Comparison of ENCODE assay signal across 8 cellular contexts in genomic region chr11:71453911-71454304, GRCh38. TPM values are rescaled to one million over a fixed set of nuclear protein-coding genes. Genes with fewer than 3 reads are reported as not detected.
A peak's percentile ranks its signal among the peaks of the same experiment; 100 is the strongest.
DNase-seq lines count a peak whose midpoint lies in the region; ATAC-seq and TF ChIP-seq lines count a peak whose summit lies in the region.

No MANE protein-coding gene starts in this region.

- CTCF ChIA-PET in AG04450 (lab: Charles Lee): no interaction called here

- H3K27ac Mint-ChIP-seq in central memory CD8-positive, alpha-beta T cell (ENCODE audit: low read depth): peak overlapping the region; percentile 75

- POLR2A ChIA-PET in AG04450 (lab: Yijun Ruan, JAX): no interaction called here

- H3K9me3 ChIP-seq in AG04450 (ENCODE audit: control insufficient read depth, insufficient read depth, low read length) (peaks cover 4% of the 10 kb centered on the region; the same call in 1 of the 2 replicates), HUES64 (ENCODE audit: insufficient read depth, low read depth, low read length) (no peaks in the 10 kb centered on the region), muscle layer of duodenum (ENCODE audit: control insufficient read depth in 1 of 2, low read length in 2 of 2) (no peaks in the 10 kb centered on the region)

- peak overlapping the region; percentile 95 for H3K4me3 ChIP-seq in AG04450 (ENCODE audit: low read depth, low read length)
- peak overlapping the region; percentile 86 for H3K4me3 ChIP-seq in HUES64 (ENCODE audit: low read length)
- H3K4me3 ChIP-seq in muscle layer of duodenum (ENCODE audit: low read depth in 1 of 2, low read length in 2 of 2): peak overlapping the region; percentile 92 to 97

- peak overlapping the region; percentile 70 for H3K9ac ChIP-seq in HUES64 (ENCODE audit: low read depth, low read length)

- no peaks in the 10 kb centered on the region for H3K9me3 Mint-ChIP-seq in central memory CD8-positive, alpha-beta T cell

- no peaks in the 10 kb centered on the region for H3K27me3 Mint-ChIP-seq in central memory CD8-positive, alpha-beta T cell

- peaks cover 31% of the 10 kb centered on the region for H3K36me3 ChIP-seq in HUES64 (ENCODE audit: insufficient read depth, low read length)
- peaks cover 37 to 39% of the 10 kb centered on the region in 2 donors for H3K36me3 ChIP-seq in muscle layer of duodenum (ENCODE audit: control insufficient read depth in 1 of 2, insufficient read depth in 2 of 2, low read length in 2 of 2)

- peaks cover 34% of the 10 kb centered on the region for H3K36me3 Mint-ChIP-seq in central memory CD8-positive, alpha-beta T cell (ENCODE audit: insufficient read depth)

- H3K4me3 Mint-ChIP-seq in central memory CD8-positive, alpha-beta T cell: peak overlapping the region; percentile 88

- H3K4me1 Mint-ChIP-seq in central memory CD8-positive, alpha-beta T cell: peaks cover 70% of the 10 kb centered on the region

- H3K4me1 ChIP-seq in HUES64 (ENCODE audit: insufficient read depth, low read length): peaks cover 15% of the 10 kb centered on the region
- peaks cover 5 to 26% of the 10 kb centered on the region in 2 donors for H3K4me1 ChIP-seq in muscle layer of duodenum (ENCODE audit: control insufficient read depth in 1 of 2, insufficient read depth in 2 of 2, low read length in 2 of 2)

- 86% methylated on average over 6 of the region's 7 CpGs for WGBS in HUES64

- TF ChIP-seq CTCF in AG04450 (IDR thresholded peaks at IDR 0.05; ENCODE audit: low read depth, low read length): no peak

- no peak overlapping the region for H3K27ac ChIP-seq in AG04450 (ENCODE audit: low read depth, low read length)
- no peak overlapping the region for H3K27ac ChIP-seq in HUES64 (ENCODE audit: low read depth, low read length)
- H3K27ac ChIP-seq in muscle layer of duodenum (ENCODE audit: low read length): peak overlapping the region; percentile 69

- no peak for DNase-seq in AG04450 (ENCODE audit: low read depth, low spot score)
- no peak for DNase-seq in central memory CD8-positive, alpha-beta T cell (ENCODE audit: low spot score in 2 of 2)
- DNase-seq in HuH-7 (ENCODE audit: low spot score): no peak
- no peak for DNase-seq in NCI-H146 treated with DMSO at 0.1 percent for 48 hours (lab: John Stamatoyannopoulos, UW; ENCODE audit: unreplicated experiment)
- no peak for DNase-seq in iPS-NIHi7 (ENCODE audit: extremely low spot score)

- H3K27me3 ChIP-seq in AG04450 (ENCODE audit: control insufficient read depth, insufficient read depth, low read length) (no peaks in the 10 kb centered on the region), HUES64 (ENCODE audit: insufficient read depth, low read length) (peaks cover 4% of the 10 kb centered on the region; the same call in 1 of the 2 replicates), muscle layer of duodenum (ENCODE audit: low read depth, low read length) (no peaks in the 10 kb centered on the region)

- no peak for ATAC-seq in central memory CD8-positive, alpha-beta T cell (replicated peaks; ENCODE audit: extremely low read depth, poor library complexity, severe bottlenecking)
- ATAC-seq in GM21447 (IDR thresholded peaks at IDR 0.05; ENCODE audit: unreplicated experiment): no peak

RNA-seq across cellular contexts. Expression of gene NADSYN1, which starts 0.9 kb away (rescaled TPM):
- polyA plus RNA-seq in AG04450 (2011; rRNA removed): 39.0 and 51.2 TPM in 2 replicates
- polyA minus RNA-seq in AG04450 (2011; rRNA and poly(A)+ RNA removed): 70.7 and 97.3 TPM in 2 replicates
- 22.0 TPM for polyA plus RNA-seq in HUES64 (2013, experiment 1 of 2)
- 24.1 TPM for polyA plus RNA-seq in HUES64 (2013, experiment 2 of 2)

RNA-seq across cellular contexts. Expression of gene DHCR7, which starts 5.7 kb away (rescaled TPM):
- polyA plus RNA-seq in AG04450 (2011; rRNA removed): 40.2 and 45.8 TPM in 2 replicates
- polyA minus RNA-seq in AG04450 (2011; rRNA and poly(A)+ RNA removed): 48.0 and 48.4 TPM in 2 replicates
- polyA plus RNA-seq in HUES64 (2013, experiment 1 of 2): 149 TPM
- polyA plus RNA-seq in HUES64 (2013, experiment 2 of 2): 148 TPM
